In genomic region chr1:225654277-225654597, GRCh38 we compare ENCODE assay signal across 9 cellular contexts. TPM values are rescaled to one million over a fixed set of nuclear protein-coding genes. Genes with fewer than 3 reads are reported as not detected.
DNase-seq lines count a peak whose midpoint lies in the region; ATAC-seq and TF ChIP-seq lines count a peak whose summit lies in the region.
"Had no signal": no experiment of that assay in that cellular context is flagged by ENCODE, and none has a peak within 500 bp of the region (broad histone marks: within the 10 kb centered on the region; RNA-seq: fewer than 3 reads in every experiment).

No MANE protein-coding gene starts in this region.

- no peak for DNase-seq in AG04450 (ENCODE audit: low read depth, low spot score)
- DNase-seq in cerebellar cortex (ENCODE audit: low spot score) = peak; percentile 21
- no peak for DNase-seq in naive B cell
- no peak for DNase-seq in NCI-H524 treated with DMSO at 0.1 percent for 48 hours (lab: John Stamatoyannopoulos, UW)
- no peak for DNase-seq in activated CD8-positive, alpha-beta memory T cell treated with anti-CD3 and anti-CD28 coated beads, Interleukin-2, amount 50 U/mL, for 48 hours

- H3K27ac Mint-ChIP-seq in naive B cell = peak overlapping the region in 2 of 6 donors; percentile 73 to 86

- H3K4me1 ChIP-seq in HUES6 (ENCODE audit: control insufficient read depth, insufficient read depth, low read length) = peaks cover 18% of the 10 kb centered on the region

- H3K27me3 Mint-ChIP-seq in naive B cell = no peaks in the 10 kb centered on the region

- no peak overlapping the region for H3K9ac ChIP-seq in HUES6 (ENCODE audit: low read length)

- no peak for TF ChIP-seq CTCF in AG04450 (IDR thresholded peaks at IDR 0.05; ENCODE audit: low read depth, low read length)

- no peaks in the 10 kb centered on the region for H3K36me3 ChIP-seq in HUES6 (ENCODE audit: control insufficient read depth, insufficient read depth, low read length)

- H3K27ac ChIP-seq in AG04450 (ENCODE audit: low read depth, low read length) (peak overlapping the region; percentile 72), HUES6 (ENCODE audit: low read depth, low read length) (no peak overlapping the region; the same call in 1 of the 2 replicates)

- CTCF ChIA-PET in AG04450 (lab: Charles Lee) = interaction anchor here (1.0 to 1.6 kb wide), 5 partner anchors 12 to 179 kb away, joined by 3 to 6 read pairs (median 4); no protein-coding TSS in a partner anchor

- H3K9me3 ChIP-seq in AG04450 (ENCODE audit: control insufficient read depth, insufficient read depth, low read length) (no peaks in the 10 kb centered on the region; the same call in 1 of the 2 replicates), HUES6 (ENCODE audit: control insufficient read depth, insufficient read depth, low read depth, low read length) (no peaks in the 10 kb centered on the region)

- ATAC-seq in naive B cell (ENCODE audit: low read depth in 2 of 2) (no peak), HG02610 (IDR thresholded peaks at IDR 0.05; ENCODE audit: unreplicated experiment) (no peak), GM21717 (IDR thresholded peaks at IDR 0.05; ENCODE audit: unreplicated experiment) (no peak)

- H3K27me3 ChIP-seq in AG04450 (ENCODE audit: control insufficient read depth, insufficient read depth, low read length) = no peaks in the 10 kb centered on the region
- H3K27me3 ChIP-seq in HUES6 (ENCODE audit: control insufficient read depth, insufficient read depth, low read length) = no peaks in the 10 kb centered on the region

- peak overlapping the region; percentile 84 to 97 (median 92) for H3K4me3 Mint-ChIP-seq in naive B cell

- no peaks in the 10 kb centered on the region for H3K9me3 Mint-ChIP-seq in naive B cell

- peaks cover 20 to 41% (median 37%) of the 10 kb centered on the region in 3 donors for H3K4me1 Mint-ChIP-seq in naive B cell

- POLR2A ChIA-PET in AG04450 (lab: Yijun Ruan, JAX) = interaction anchor here (0.7 to 2.9 kb wide), 6 partner anchors 46 to 172 kb away, joined by 3 to 26 read pairs (median 10); partner anchors contain the start of gene SRP9

- H3K36me3 Mint-ChIP-seq in naive B cell = peaks cover 0 to 10% of the 10 kb centered on the region in 2 donors

- H3K4me3 ChIP-seq in AG04450 (ENCODE audit: low read depth, low read length) (peak overlapping the region; percentile 69), HUES6 (ENCODE audit: low read depth, low read length) (peak overlapping the region; percentile 76)
- H3K4me3 ChIP-seq: GM12878 had no signal

RNA-seq across cellular contexts. Expression of gene ENAH, which starts 1.3 kb away (rescaled TPM):
- polyA plus RNA-seq in AG04450 (2011; rRNA removed) (93.9 and 121 TPM in 2 replicates), naive B cell (ENCODE audit: low read depth in 6 of 6) (1 to 10 TPM in 4 of 6 donors, under 1 TPM in 2; 0.23 to 3.6 (median 2.0) TPM)
- 99.1 and 130 TPM in 2 replicates for polyA minus RNA-seq in AG04450 (2011; rRNA and poly(A)+ RNA removed)

Comparison
In these comparisons a context has a peak if more than half of its experiments do, and no peak if none do; other contexts are left out.
1. RNA of gene ENAH, which starts 1.3 kb away (polyA plus RNA-seq): 93.9 to 121 TPM in AG04450; 0.23 to 3.6 TPM in naive B cell; every median in the first group is over 10 times any median in the second.